Comparison of ENCODE assay signal across 1 cellular context in genomic region chr2:11187083-11187619, GRCh38.
TF ChIP-seq lines count a peak whose summit lies in the region.

No MANE protein-coding gene starts in this region.

TF ChIP-seq in K562, 482 proteins besides CTCF, POLR2A, EP300 and RAD21 (continued from another document and continues in another):
- TF ChIP-seq SMARCE1 (IDR thresholded peaks at IDR 0.05), result peak; percentile 77
- TF ChIP-seq GTF2E2 (tag; IDR thresholded peaks at IDR 0.05), result peak; percentile 77; the same call in 1 of the 2 replicates
- peak; percentile 84; the same call in 1 of the 2 replicates for TF ChIP-seq DMBX1 (CRISPR knock-in tag; IDR thresholded peaks at IDR 0.05; ENCODE audit: borderline replicate concordance)
- TF ChIP-seq NR4A1 (CRISPR knock-in tag; IDR thresholded peaks at IDR 0.05), result no peak
- TF ChIP-seq NR4A1 (tag; IDR thresholded peaks at IDR 0.05), result 0 out of 2 replicates have a peak, but pooled peaks have one; percentile 14
- TF ChIP-seq JUND (IDR thresholded peaks at IDR 0.05; ENCODE audit: borderline replicate concordance, low read depth, low read length), result peak; percentile 97
- TF ChIP-seq JUND (tag; IDR thresholded peaks at IDR 0.05; ENCODE audit: borderline replicate concordance, low read depth, low read length), result peak; percentile 93
- TF ChIP-seq ZNF707 (CRISPR knock-in tag; conservative IDR thresholded peaks at IDR 0.05), result no peak
- peak; percentile 80 for TF ChIP-seq ARID1B (IDR thresholded peaks at IDR 0.05)
- TF ChIP-seq ZNF384 (IDR thresholded peaks at IDR 0.05; ENCODE audit: low read depth, low read length), result no peak
- no peak for TF ChIP-seq ZNF407 (IDR thresholded peaks at IDR 0.05; ENCODE audit: low read depth)
- peak; percentile 87 for TF ChIP-seq ZNF589 (CRISPR knock-in tag; IDR thresholded peaks at IDR 0.05; ENCODE audit: low read depth)
- TF ChIP-seq LCOR (CRISPR knock-in tag; IDR thresholded peaks at IDR 0.05), result 0 out of 2 replicates have a peak, but pooled peaks have one; percentile 19
- TF ChIP-seq EP400 (IDR thresholded peaks at IDR 0.05), result peak; percentile 53
- TF ChIP-seq ZNF395 (CRISPR knock-in tag; IDR thresholded peaks at IDR 0.05), result peak; percentile 90; the same call in 1 of the 2 replicates
- 0 out of 2 replicates have a peak, but pooled peaks have one; percentile 17 for TF ChIP-seq CHAMP1 (IDR thresholded peaks at IDR 0.05)
- peak; percentile 30; the same call in 1 of the 2 replicates for TF ChIP-seq CTBP1 (IDR thresholded peaks at IDR 0.05; ENCODE audit: borderline replicate concordance)
- TF ChIP-seq ZNF431 (CRISPR knock-in tag; IDR thresholded peaks at IDR 0.05), result no peak
- peak; percentile 91 for TF ChIP-seq ZNF121 (CRISPR knock-in tag; conservative IDR thresholded peaks at IDR 0.05)
- no peak for TF ChIP-seq ZNF318 (IDR thresholded peaks at IDR 0.05; ENCODE audit: borderline replicate concordance in 1 of 2, low read depth in 1 of 2)
- no peak for TF ChIP-seq ZKSCAN8 (CRISPR knock-in tag; IDR thresholded peaks at IDR 0.05)
- no peak for TF ChIP-seq SMAD1 (IDR thresholded peaks at IDR 0.05; ENCODE audit: low read depth, low read length, partially characterized antibody)
- peak; percentile 23; the same call in 1 of the 2 replicates for TF ChIP-seq LEF1 (IDR thresholded peaks at IDR 0.05)
- peak; percentile 83 for TF ChIP-seq DPF2 (IDR thresholded peaks at IDR 0.05)
- no peak for TF ChIP-seq ESRRB (CRISPR knock-in tag; IDR thresholded peaks at IDR 0.05; ENCODE audit: borderline replicate concordance)
- 0 out of 2 replicates have a peak, but pooled peaks have one; percentile 21 for TF ChIP-seq DDX20 (tag; IDR thresholded peaks at IDR 0.05; ENCODE audit: low read depth)
- no peak for TF ChIP-seq PHB (CRISPR knock-in tag; IDR thresholded peaks at IDR 0.05)
- TF ChIP-seq FOXK2 (conservative IDR thresholded peaks at IDR 0.05 in 1 of 2, IDR thresholded peaks at IDR 0.05 in 1 of 2; ENCODE audit: low read depth in 2 of 2), result peak; percentile 59 to 81; a peak in 3 of 4 replicates
- no peak for TF ChIP-seq USF1 (CRISPR knock-in tag; IDR thresholded peaks at IDR 0.05)
- TF ChIP-seq ZNF175 (CRISPR knock-in tag; IDR thresholded peaks at IDR 0.05; ENCODE audit: low read depth), result peak; percentile 90
- TF ChIP-seq L3MBTL2 (IDR thresholded peaks at IDR 0.05), result no peak; the same call in 1 of the 2 replicates
- TF ChIP-seq SMARCA4 (IDR thresholded peaks at IDR 0.05), result peak; percentile 86
- peak; percentile 97 for TF ChIP-seq ATF3 (IDR thresholded peaks at IDR 0.05)
- TF ChIP-seq ATF3 (CRISPR knock-in tag; conservative IDR thresholded peaks at IDR 0.05), result no peak
- peak; percentile 63; the same call in 1 of the 2 replicates for TF ChIP-seq ZNF311 (CRISPR knock-in tag; IDR thresholded peaks at IDR 0.05)
- peak; percentile 11; the same call in 1 of the 2 replicates for TF ChIP-seq ZNF644 (tag; IDR thresholded peaks at IDR 0.05; ENCODE audit: low read depth)
- TF ChIP-seq ZSCAN29 (IDR thresholded peaks at IDR 0.05), result no peak
- TF ChIP-seq HMBOX1 (IDR thresholded peaks at IDR 0.05), result peak; percentile 78
- TF ChIP-seq SMARCC2 (IDR thresholded peaks at IDR 0.05; ENCODE audit: low read depth), result peak; percentile 64
